1 cellular context compared by ENCODE assay signal in the genomic region with DNA sequence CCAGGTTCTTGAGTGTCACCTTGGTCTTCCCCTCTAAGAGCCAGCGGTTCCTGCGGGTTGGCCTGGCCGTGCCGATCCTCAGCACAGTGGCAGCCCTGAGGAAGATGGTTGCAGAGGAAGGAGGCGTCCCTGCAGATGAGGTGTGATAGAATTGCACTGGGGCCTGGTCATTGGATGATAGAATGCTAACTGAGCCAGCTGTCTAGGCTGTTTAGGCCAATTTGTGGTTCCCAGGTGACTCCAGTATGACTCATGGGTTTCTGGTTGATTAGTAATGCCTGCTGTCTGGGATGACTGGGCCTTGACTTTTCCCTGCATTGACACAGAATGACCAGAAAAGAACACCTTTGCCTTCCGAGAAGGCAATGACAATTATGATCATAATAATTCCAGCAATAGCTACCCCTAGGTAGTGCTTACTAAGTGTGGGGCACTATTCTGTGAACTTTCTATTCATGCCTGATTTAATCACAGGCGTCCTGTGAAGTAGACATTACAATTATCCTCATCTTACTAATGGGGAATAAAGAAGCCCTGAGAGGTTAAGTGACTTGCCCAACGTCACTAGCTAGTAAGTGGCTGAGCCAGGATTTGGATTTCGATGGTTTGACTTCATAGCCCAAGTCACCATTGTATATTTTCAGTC.
A peak's percentile ranks its signal among the peaks of the same experiment; 100 is the strongest.
TF ChIP-seq lines count a peak whose summit lies in the region.

No MANE protein-coding gene starts in this region.

TF ChIP-seq in A549, 52 proteins besides CTCF, POLR2A, EP300 and RAD21 (continued from another document):
- TF ChIP-seq, protein P1, sequence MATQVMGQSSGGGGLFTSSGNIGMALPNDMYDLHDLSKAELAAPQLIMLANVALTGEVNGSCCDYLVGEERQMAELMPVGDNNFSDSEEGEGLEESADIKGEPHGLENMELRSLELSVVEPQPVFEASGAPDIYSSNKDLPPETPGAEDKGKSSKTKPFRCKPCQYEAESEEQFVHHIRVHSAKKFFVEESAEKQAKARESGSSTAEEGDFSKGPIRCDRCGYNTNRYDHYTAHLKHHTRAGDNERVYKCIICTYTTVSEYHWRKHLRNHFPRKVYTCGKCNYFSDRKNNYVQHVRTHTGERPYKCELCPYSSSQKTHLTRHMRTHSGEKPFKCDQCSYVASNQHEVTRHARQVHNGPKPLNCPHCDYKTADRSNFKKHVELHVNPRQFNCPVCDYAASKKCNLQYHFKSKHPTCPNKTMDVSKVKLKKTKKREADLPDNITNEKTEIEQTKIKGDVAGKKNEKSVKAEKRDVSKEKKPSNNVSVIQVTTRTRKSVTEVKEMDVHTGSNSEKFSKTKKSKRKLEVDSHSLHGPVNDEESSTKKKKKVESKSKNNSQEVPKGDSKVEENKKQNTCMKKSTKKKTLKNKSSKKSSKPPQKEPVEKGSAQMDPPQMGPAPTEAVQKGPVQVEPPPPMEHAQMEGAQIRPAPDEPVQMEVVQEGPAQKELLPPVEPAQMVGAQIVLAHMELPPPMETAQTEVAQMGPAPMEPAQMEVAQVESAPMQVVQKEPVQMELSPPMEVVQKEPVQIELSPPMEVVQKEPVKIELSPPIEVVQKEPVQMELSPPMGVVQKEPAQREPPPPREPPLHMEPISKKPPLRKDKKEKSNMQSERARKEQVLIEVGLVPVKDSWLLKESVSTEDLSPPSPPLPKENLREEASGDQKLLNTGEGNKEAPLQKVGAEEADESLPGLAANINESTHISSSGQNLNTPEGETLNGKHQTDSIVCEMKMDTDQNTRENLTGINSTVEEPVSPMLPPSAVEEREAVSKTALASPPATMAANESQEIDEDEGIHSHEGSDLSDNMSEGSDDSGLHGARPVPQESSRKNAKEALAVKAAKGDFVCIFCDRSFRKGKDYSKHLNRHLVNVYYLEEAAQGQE (IDR thresholded peaks at IDR 0.05): no peak
- no peak for TF ChIP-seq ESRRA (IDR thresholded peaks at IDR 0.05; ENCODE audit: borderline replicate concordance, low read length)
- no peak for TF ChIP-seq PHF8 (IDR thresholded peaks at IDR 0.05; ENCODE audit: borderline replicate concordance, low read depth)
- TF ChIP-seq GATA3 (IDR thresholded peaks at IDR 0.05; ENCODE audit: borderline replicate concordance): no peak
- TF ChIP-seq ZFP36 (IDR thresholded peaks at IDR 0.05; ENCODE audit: borderline replicate concordance, partially characterized antibody): no peak
- TF ChIP-seq RCOR1 (IDR thresholded peaks at IDR 0.05; ENCODE audit: low read depth, low read length): no peak
- TF ChIP-seq CHD4 (IDR thresholded peaks at IDR 0.05; ENCODE audit: borderline replicate concordance): no peak
- TF ChIP-seq, protein P2, sequence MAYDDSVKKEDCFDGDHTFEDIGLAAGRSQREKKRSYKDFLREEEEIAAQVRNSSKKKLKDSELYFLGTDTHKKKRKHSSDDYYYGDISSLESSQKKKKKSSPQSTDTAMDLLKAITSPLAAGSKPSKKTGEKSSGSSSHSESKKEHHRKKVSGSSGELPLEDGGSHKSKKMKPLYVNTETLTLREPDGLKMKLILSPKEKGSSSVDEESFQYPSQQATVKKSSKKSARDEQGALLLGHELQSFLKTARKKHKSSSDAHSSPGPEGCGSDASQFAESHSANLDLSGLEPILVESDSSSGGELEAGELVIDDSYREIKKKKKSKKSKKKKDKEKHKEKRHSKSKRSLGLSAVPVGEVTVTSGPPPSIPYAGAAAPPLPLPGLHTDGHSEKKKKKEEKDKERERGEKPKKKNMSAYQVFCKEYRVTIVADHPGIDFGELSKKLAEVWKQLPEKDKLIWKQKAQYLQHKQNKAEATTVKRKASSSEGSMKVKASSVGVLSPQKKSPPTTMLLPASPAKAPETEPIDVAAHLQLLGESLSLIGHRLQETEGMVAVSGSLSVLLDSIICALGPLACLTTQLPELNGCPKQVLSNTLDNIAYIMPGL (CRISPR knock-in tag; IDR thresholded peaks at IDR 0.05; ENCODE audit: borderline replicate concordance): no peak
- no peak for TF ChIP-seq CBX2 (IDR thresholded peaks at IDR 0.05; ENCODE audit: borderline replicate concordance, low read depth)
- TF ChIP-seq HOXA7 (CRISPR knock-in tag; IDR thresholded peaks at IDR 0.05): no peak
- no peak for TF ChIP-seq EHMT2 (IDR thresholded peaks at IDR 0.05; ENCODE audit: low read depth)
- no peak for TF ChIP-seq KDM5A (IDR thresholded peaks at IDR 0.05)
- TF ChIP-seq POLR2AphosphoS2 (conservative IDR thresholded peaks at IDR 0.05; ENCODE audit: low read length): no peak
- TF ChIP-seq FOXS1 (CRISPR knock-in tag; IDR thresholded peaks at IDR 0.05): no peak
- TF ChIP-seq NR3C1 (IDR thresholded peaks at IDR 0.05): no peak
- no peak for TF ChIP-seq CBX8 (IDR thresholded peaks at IDR 0.05)
- TF ChIP-seq HOXB13 (CRISPR knock-in tag; IDR thresholded peaks at IDR 0.05; ENCODE audit: low read depth): no peak
- TF ChIP-seq FOSB (CRISPR knock-in tag; IDR thresholded peaks at IDR 0.05): no peak
- no peak for TF ChIP-seq ZNF302 (CRISPR knock-in tag; IDR thresholded peaks at IDR 0.05)
- no peak for TF ChIP-seq EHF (CRISPR knock-in tag; IDR thresholded peaks at IDR 0.05)
- peak; percentile 61 for TF ChIP-seq MAFK (IDR thresholded peaks at IDR 0.05; ENCODE audit: partially characterized antibody)
- no peak for TF ChIP-seq MAZ (IDR thresholded peaks at IDR 0.05; ENCODE audit: borderline replicate concordance, low read depth, low read length)
- no peak for TF ChIP-seq CEBPB (IDR thresholded peaks at IDR 0.05)
- TF ChIP-seq, protein P3, sequence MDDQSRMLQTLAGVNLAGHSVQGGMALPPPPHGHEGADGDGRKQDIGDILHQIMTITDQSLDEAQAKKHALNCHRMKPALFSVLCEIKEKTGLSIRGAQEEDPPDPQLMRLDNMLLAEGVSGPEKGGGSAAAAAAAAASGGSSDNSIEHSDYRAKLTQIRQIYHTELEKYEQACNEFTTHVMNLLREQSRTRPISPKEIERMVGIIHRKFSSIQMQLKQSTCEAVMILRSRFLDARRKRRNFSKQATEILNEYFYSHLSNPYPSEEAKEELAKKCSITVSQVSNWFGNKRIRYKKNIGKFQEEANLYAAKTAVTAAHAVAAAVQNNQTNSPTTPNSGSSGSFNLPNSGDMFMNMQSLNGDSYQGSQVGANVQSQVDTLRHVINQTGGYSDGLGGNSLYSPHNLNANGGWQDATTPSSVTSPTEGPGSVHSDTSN (IDR thresholded peaks at IDR 0.05): peak; percentile 64
- no peak for TF ChIP-seq TFCP2L1 (CRISPR knock-in tag; IDR thresholded peaks at IDR 0.05)
- no peak for TF ChIP-seq RFX5 (IDR thresholded peaks at IDR 0.05)
